In the genomic region with DNA sequence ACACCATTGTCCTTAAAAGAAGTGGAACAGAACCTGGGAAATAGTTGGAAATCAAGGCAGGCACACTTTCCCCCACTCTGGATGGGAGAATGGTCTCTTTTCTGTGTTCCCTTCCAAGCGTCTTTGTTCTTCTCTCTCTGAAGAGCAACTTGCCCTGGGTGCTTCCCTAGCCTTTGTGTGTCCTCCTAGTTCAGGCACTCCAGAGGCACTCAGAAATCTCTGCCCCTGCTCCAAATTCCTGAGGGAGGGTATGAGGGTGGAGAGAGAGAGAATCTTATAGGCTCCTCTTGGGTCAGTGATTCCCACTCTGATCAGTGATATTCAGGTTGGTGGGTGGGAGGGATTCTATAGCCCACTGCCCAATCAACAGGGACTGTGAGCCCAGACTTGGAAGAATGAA, we compare ENCODE assay signal across 35 cellular contexts. TPM values are rescaled to one million over a fixed set of nuclear protein-coding genes. Genes with fewer than 3 reads are reported as not detected.
"Had no signal": no experiment of that assay in that cellular context is flagged by ENCODE, and none has a peak within 500 bp of the region (broad histone marks: within the 10 kb centered on the region; RNA-seq: fewer than 3 reads in every experiment).

No MANE protein-coding gene starts in this region.

- H3K9me3 ChIP-seq: ascending aorta, breast epithelium, colonic mucosa had no signal

- H3K27me3 ChIP-seq: ascending aorta had no signal

- H3K4me3 ChIP-seq: ascending aorta, breast epithelium, cardiac muscle cell, colonic mucosa had no signal

- H3K36me3 Mint-ChIP-seq: activated CD4-positive, alpha-beta memory T cell treated with anti-CD3 and anti-CD28 coated beads for 36 hours; activated CD8-positive, alpha-beta memory T cell treated with anti-CD3 and anti-CD28 coated beads, Interleukin-2, amount 10 ng/mL, durations not matched to agents 7 days and 5 days; activated naive CD4-positive, alpha-beta T cell treated with anti-CD3 and anti-CD28 coated beads, Interleukin-2, amount 50 U/mL, for 24 hours; activated naive CD8-positive, alpha-beta T cell treated with anti-CD3 and anti-CD28 coated beads for 36 hours; brain had no signal

- H3K9me3 Mint-ChIP-seq: activated CD4-positive, alpha-beta memory T cell treated with anti-CD3 and anti-CD28 coated beads for 36 hours; activated CD4-positive, alpha-beta T cell treated with anti-CD3 and anti-CD28 coated beads, Interleukin-2, amount 10 ng/mL, durations not matched to agents 24 days and 14 days; activated naive CD4-positive, alpha-beta T cell treated with anti-CD3 and anti-CD28 coated beads for 36 hours; activated naive CD4-positive, alpha-beta T cell treated with anti-CD3 and anti-CD28 coated beads, Interleukin-2, amount 50 U/mL, for 24 hours; activated naive CD8-positive, alpha-beta T cell treated with anti-CD3 and anti-CD28 coated beads for 36 hours; activated naive CD8-positive, alpha-beta T cell treated with anti-CD3 and anti-CD28 coated beads, Interleukin-2, amount 50 U/mL, for 24 hours; activated T-helper 1 cell treated with anti-CD3 and anti-CD28 coated beads, Interleukin-12 subunit alpha, Interleukin-12 subunit beta, Interleukin-2, Interleukin-4 antibody, amounts not matched to agents 30 ng/mL and 10 ng/mL and 1 ng/mL, durations not matched to agents 14 hours and 24 hours and 36 hours; activated T-helper 2 cell treated with anti-CD3 and anti-CD28 coated beads, Interferon-gamma antibody, Interleukin-2, Interleukin-4, amounts not matched to agents 10 μg/mL and 5 μg/mL and 100 μg/mL, durations not matched to agents 14 hours and 24 hours and 36 hours; T-helper 2 cell treated with Interferon-gamma antibody and Interleukin-4, amounts not matched to agents 5 μg/mL and 100 μg/mL, for 36 hours had no signal

- DNase-seq: activated CD4-positive, alpha-beta memory T cell treated with anti-CD3 and anti-CD28 coated beads for 36 hours; activated CD4-positive, alpha-beta T cell treated with anti-CD3 and anti-CD28 coated beads for 36 hours; activated CD4-positive, alpha-beta T cell treated with anti-CD3 and anti-CD28 coated beads, Interleukin-2, amount 10 ng/mL, durations not matched to agents 24 days and 14 days; activated CD4-positive, CD25-positive, alpha-beta regulatory T cell; activated CD4-positive, CD25-positive, alpha-beta regulatory T cell treated with anti-CD3 and anti-CD28 coated beads, Interleukin-2, amount 50 U/mL, for 72 hours; activated CD8-positive, alpha-beta memory T cell treated with anti-CD3 and anti-CD28 coated beads, Interleukin-2, amount 10 ng/mL, durations not matched to agents 7 days and 5 days; activated CD8-positive, alpha-beta memory T cell treated with anti-CD3 and anti-CD28 coated beads, Interleukin-2, amount 50 U/mL, for 4 hours; activated CD8-positive, alpha-beta T cell treated with anti-CD3 and anti-CD28 coated beads, Interleukin-2, amount 10 ng/mL, durations not matched to agents 7 days and 5 days; activated effector memory CD4-positive, alpha-beta T cell treated with anti-CD3 and anti-CD28 coated beads, Interleukin-2, amount 50 U/mL, for 16 hours; activated naive CD4-positive, alpha-beta T cell treated with anti-CD3 and anti-CD28 coated beads for 36 hours; activated naive CD8-positive, alpha-beta T cell treated with anti-CD3 and anti-CD28 coated beads for 36 hours; activated naive CD8-positive, alpha-beta T cell treated with anti-CD3 and anti-CD28 coated beads, Interleukin-2, amount 50 U/mL, for 24 hours; activated T-cell treated with anti-CD3 and anti-CD28 coated beads, Interleukin-2, amount 50 U/mL, for 1 hour; activated T-cell treated with anti-CD3 and anti-CD28 coated beads, Interleukin-2, amount 50 U/mL, for 48 hours; central memory CD4-positive, alpha-beta T cell; cerebellar nuclear complex; colonic mucosa; effector CD8-positive, alpha-beta T cell; foreskin fibroblast; head of caudate nucleus; T-helper 1 cell; T-helper 17 cell; T1000; WERI-Rb-1 had no signal

- H3K4me1 Mint-ChIP-seq: activated CD4-positive, alpha-beta T cell treated with anti-CD3 and anti-CD28 coated beads for 36 hours; activated CD4-positive, alpha-beta T cell treated with anti-CD3 and anti-CD28 coated beads, Interleukin-2, amount 10 ng/mL, durations not matched to agents 24 days and 14 days; activated naive CD8-positive, alpha-beta T cell treated with anti-CD3 and anti-CD28 coated beads for 36 hours had no signal

- H3K4me3 Mint-ChIP-seq: activated CD4-positive, alpha-beta memory T cell treated with anti-CD3 and anti-CD28 coated beads for 36 hours; activated CD4-positive, alpha-beta T cell treated with anti-CD3 and anti-CD28 coated beads for 36 hours; activated CD4-positive, alpha-beta T cell treated with anti-CD3 and anti-CD28 coated beads, Interleukin-2, amount 10 ng/mL, durations not matched to agents 24 days and 14 days; activated CD8-positive, alpha-beta memory T cell treated with anti-CD3 and anti-CD28 coated beads, Interleukin-2, amount 10 ng/mL, durations not matched to agents 7 days and 5 days; activated CD8-positive, alpha-beta T cell treated with anti-CD3 and anti-CD28 coated beads, Interleukin-2, amount 10 ng/mL, durations not matched to agents 7 days and 5 days; activated naive CD4-positive, alpha-beta T cell treated with anti-CD3 and anti-CD28 coated beads for 36 hours; activated naive CD4-positive, alpha-beta T cell treated with anti-CD3 and anti-CD28 coated beads, Interleukin-2, amount 50 U/mL, for 24 hours; activated naive CD8-positive, alpha-beta T cell treated with anti-CD3 and anti-CD28 coated beads for 36 hours; activated naive CD8-positive, alpha-beta T cell treated with anti-CD3 and anti-CD28 coated beads, Interleukin-2, amount 50 U/mL, for 24 hours; activated T-helper 1 cell treated with anti-CD3 and anti-CD28 coated beads, Interleukin-12 subunit alpha, Interleukin-12 subunit beta, Interleukin-2, Interleukin-4 antibody, amounts not matched to agents 30 ng/mL and 10 ng/mL and 1 ng/mL, durations not matched to agents 14 hours and 24 hours and 36 hours; brain; T-helper 17 cell; T-helper 2 cell treated with Interferon-gamma antibody and Interleukin-4, amounts not matched to agents 5 μg/mL and 100 μg/mL, for 36 hours had no signal

- ATAC-seq: activated CD4-positive, alpha-beta T cell treated with anti-CD3 and anti-CD28 coated beads for 36 hours; activated CD8-positive, alpha-beta memory T cell treated with anti-CD3 and anti-CD28 coated beads, Interleukin-2, amount 10 ng/mL, durations not matched to agents 7 days and 5 days; activated CD8-positive, alpha-beta T cell treated with anti-CD3 and anti-CD28 coated beads, Interleukin-2, amount 10 ng/mL, durations not matched to agents 7 days and 5 days; activated naive CD8-positive, alpha-beta T cell treated with anti-CD3 and anti-CD28 coated beads, Interleukin-2, amount 50 U/mL, for 24 hours; esophagus mucosa; T-helper 17 cell had no signal

- H3K27ac ChIP-seq: ascending aorta, breast epithelium, cardiac muscle cell, colonic mucosa, WERI-Rb-1 had no signal

- H3K36me3 ChIP-seq: ascending aorta, breast epithelium, cardiac muscle cell, colonic mucosa, WERI-Rb-1 had no signal

- H3K27ac Mint-ChIP-seq: activated CD4-positive, alpha-beta memory T cell treated with anti-CD3 and anti-CD28 coated beads for 36 hours; activated CD4-positive, alpha-beta T cell treated with anti-CD3 and anti-CD28 coated beads for 36 hours; activated CD4-positive, alpha-beta T cell treated with anti-CD3 and anti-CD28 coated beads, Interleukin-2, amount 10 ng/mL, durations not matched to agents 24 days and 14 days; activated CD8-positive, alpha-beta memory T cell treated with anti-CD3 and anti-CD28 coated beads, Interleukin-2, amount 10 ng/mL, durations not matched to agents 7 days and 5 days; activated CD8-positive, alpha-beta T cell treated with anti-CD3 and anti-CD28 coated beads, Interleukin-2, amount 10 ng/mL, durations not matched to agents 7 days and 5 days; activated naive CD4-positive, alpha-beta T cell treated with anti-CD3 and anti-CD28 coated beads for 36 hours; activated naive CD4-positive, alpha-beta T cell treated with anti-CD3 and anti-CD28 coated beads, Interleukin-2, amount 50 U/mL, for 24 hours; activated naive CD8-positive, alpha-beta T cell treated with anti-CD3 and anti-CD28 coated beads for 36 hours; activated naive CD8-positive, alpha-beta T cell treated with anti-CD3 and anti-CD28 coated beads, Interleukin-2, amount 50 U/mL, for 24 hours; activated T-helper 1 cell treated with anti-CD3 and anti-CD28 coated beads, Interleukin-12 subunit alpha, Interleukin-12 subunit beta, Interleukin-2, Interleukin-4 antibody, amounts not matched to agents 30 ng/mL and 10 ng/mL and 1 ng/mL, durations not matched to agents 14 hours and 24 hours and 36 hours; activated T-helper 2 cell treated with anti-CD3 and anti-CD28 coated beads, Interferon-gamma antibody, Interleukin-2, Interleukin-4, amounts not matched to agents 10 μg/mL and 5 μg/mL and 100 μg/mL, durations not matched to agents 14 hours and 24 hours and 36 hours; brain; T-helper 17 cell; T-helper 2 cell treated with Interferon-gamma antibody and Interleukin-4, amounts not matched to agents 5 μg/mL and 100 μg/mL, for 36 hours had no signal

RNA-seq across cellular contexts. Expression of a gene that starts 8.8 kb away (rescaled TPM):
- total RNA-seq: activated CD4-positive, alpha-beta memory T cell treated with anti-CD3 and anti-CD28 coated beads for 36 hours; activated CD4-positive, alpha-beta T cell treated with anti-CD3 and anti-CD28 coated beads for 36 hours; activated CD4-positive, alpha-beta T cell treated with anti-CD3 and anti-CD28 coated beads, Interleukin-2, amount 10 ng/mL, durations not matched to agents 24 days and 14 days; activated CD8-positive, alpha-beta memory T cell treated with anti-CD3 and anti-CD28 coated beads for 36 hours; activated CD8-positive, alpha-beta memory T cell treated with anti-CD3 and anti-CD28 coated beads, Interleukin-2, amount 10 ng/mL, durations not matched to agents 7 days and 5 days; activated CD8-positive, alpha-beta T cell treated with anti-CD3 and anti-CD28 coated beads, Interleukin-2, amount 10 ng/mL, durations not matched to agents 7 days and 5 days; activated naive CD4-positive, alpha-beta T cell treated with anti-CD3 and anti-CD28 coated beads for 36 hours; activated naive CD8-positive, alpha-beta T cell treated with anti-CD3 and anti-CD28 coated beads for 36 hours; activated T-helper 1 cell treated with anti-CD3 and anti-CD28 coated beads, Interleukin-12 subunit alpha, Interleukin-12 subunit beta, Interleukin-2, Interleukin-4 antibody, amounts not matched to agents 30 ng/mL and 10 ng/mL and 1 ng/mL, durations not matched to agents 14 hours and 24 hours and 36 hours; activated T-helper 2 cell treated with anti-CD3 and anti-CD28 coated beads, Interferon-gamma antibody, Interleukin-2, Interleukin-4, amounts not matched to agents 10 μg/mL and 5 μg/mL and 100 μg/mL, durations not matched to agents 14 hours and 24 hours and 36 hours; dermis microvascular lymphatic vessel endothelial cell; T-helper 17 cell had no signal
